Comparison of ENCODE assay signal across 8 cellular contexts in genomic region chr2:113656031-113656624, GRCh38. TPM values are rescaled to one million over a fixed set of nuclear protein-coding genes. Genes with fewer than 3 reads are reported as not detected.
DNase-seq lines count a peak whose midpoint lies in the region; ATAC-seq and TF ChIP-seq lines count a peak whose summit lies in the region.
"Not testable (repeated sequence)": the region's sequence is repeated elsewhere in the genome, so short reads cannot be mapped to it uniquely, and the experiment has no call there.

No MANE protein-coding gene starts in this region.

- not testable (repeated sequence) for H3K9me3 Mint-ChIP-seq in activated B cell treated with CpG ODN at 0.5 μM for 24 hours; activated naive CD4-positive, alpha-beta T cell treated with anti-CD3 and anti-CD28 coated beads, Interleukin-2, amount 50 U/mL, for 24 hours; naive thymus-derived CD8-positive, alpha-beta T cell

- H3K4me3 Mint-ChIP-seq in activated B cell treated with CpG ODN at 0.5 μM for 24 hours, result peak overlapping the region; percentile 76
- H3K4me3 Mint-ChIP-seq in activated naive CD4-positive, alpha-beta T cell treated with anti-CD3 and anti-CD28 coated beads, Interleukin-2, amount 50 U/mL, for 24 hours, result peak overlapping the region; percentile 59
- peak overlapping the region in 7 of 10 donors; percentile 7 to 80 (median 58) for H3K4me3 Mint-ChIP-seq in naive thymus-derived CD8-positive, alpha-beta T cell

- BruUV-seq in A673 (replicated peaks; lab: Mats Ljungman, UMichigan); PC-9 (replicated peaks; lab: Mats Ljungman, UMichigan): not testable (repeated sequence)

- not testable (repeated sequence) for H3K9me2 ChIP-seq in PC-9 (ENCODE audit: insufficient read depth)

- not testable (repeated sequence) for H3K36me3 Mint-ChIP-seq in activated B cell treated with CpG ODN at 0.5 μM for 24 hours (ENCODE audit: low read depth); activated naive CD4-positive, alpha-beta T cell treated with anti-CD3 and anti-CD28 coated beads, Interleukin-2, amount 50 U/mL, for 24 hours; naive thymus-derived CD8-positive, alpha-beta T cell

- peak overlapping the region; percentile 84 for H2AFZ ChIP-seq in PC-9

- H3K79me2 ChIP-seq in PC-9 (ENCODE audit: low read depth), result not testable (repeated sequence)

- H3K4me3 ChIP-seq in A673 (ENCODE audit: low read depth, low read length, poor library complexity, severe bottlenecking) (peak overlapping the region; percentile 35), PC-9 (peak overlapping the region; percentile 66), fibroblast of villous mesenchyme (ENCODE audit: low read depth, low read length) (peak overlapping the region; percentile 37)

- DNase-seq in A673 (ENCODE audit: low spot score), result peak; percentile 60
- peak; percentile 22 for DNase-seq in HT-29 (ENCODE audit: low spot score)
- peak; percentile 33 to 41 for DNase-seq in PC-9
- not testable (repeated sequence) for DNase-seq in activated B cell treated with CpG ODN at 0.5 μM for 24 hours; fibroblast of villous mesenchyme (ENCODE audit: low read depth)
- peak in 2 of 10 donors; percentile 4 to 10 for DNase-seq in naive thymus-derived CD8-positive, alpha-beta T cell

- POLR2A ChIA-PET in A673 (lab: Charles Lee; ENCODE audit: low non-redundant PET); naive thymus-derived CD8-positive, alpha-beta T cell (lab: Charles Lee): not testable (repeated sequence)
- POLR2A ChIA-PET in PC-9 (lab: Charles Lee; ENCODE audit: unreplicated experiment) (interaction anchor here (0.6 kb wide), 1 partner anchor 175 kb away, joined by 5 read pairs; no protein-coding TSS in a partner anchor), activated B cell treated with CpG ODN at 0.5 μM for 24 hours (lab: Charles Lee) (interaction anchor here (1.1 kb wide), 1 partner anchor 38 kb away, joined by 5 read pairs; no protein-coding TSS in a partner anchor)

- intact Hi-C loops in A673 (cut with micrococcal nuclease; ENCODE audit: unreplicated experiment); PC-9 (cut with micrococcal nuclease; ENCODE audit: unreplicated experiment): not testable (repeated sequence)
- intact Hi-C loops in activated B cell treated with CpG ODN at 0.5 μM for 24 hours (cut with micrococcal nuclease), result loop anchor here (1.0 kb wide), 1 partner anchor 36 kb away; no protein-coding TSS in a partner anchor

- peak; percentile 99 for ATAC-seq in GM18867 (IDR thresholded peaks at IDR 0.05; ENCODE audit: unreplicated experiment)
- peak; percentile 88 for ATAC-seq in activated B cell treated with CpG ODN at 0.5 μM for 24 hours (ENCODE audit: low read depth)
- not testable (repeated sequence) for ATAC-seq in naive thymus-derived CD8-positive, alpha-beta T cell

- H3K9me3 ChIP-seq in A673 (ENCODE audit: low read depth, low read length, poor library complexity, severe bottlenecking); PC-9 (ENCODE audit: insufficient read depth, low read depth): not testable (repeated sequence)

- H3K27ac Mint-ChIP-seq in activated B cell treated with CpG ODN at 0.5 μM for 24 hours, result peak overlapping the region; percentile 69
- not testable (repeated sequence) for H3K27ac Mint-ChIP-seq in activated naive CD4-positive, alpha-beta T cell treated with anti-CD3 and anti-CD28 coated beads, Interleukin-2, amount 50 U/mL, for 24 hours
- H3K27ac Mint-ChIP-seq in naive thymus-derived CD8-positive, alpha-beta T cell, result peak overlapping the region in 1 of 10 donors; percentile 79

- H3K4me1 Mint-ChIP-seq in activated B cell treated with CpG ODN at 0.5 μM for 24 hours; activated naive CD4-positive, alpha-beta T cell treated with anti-CD3 and anti-CD28 coated beads, Interleukin-2, amount 50 U/mL, for 24 hours; naive thymus-derived CD8-positive, alpha-beta T cell: not testable (repeated sequence)

- H3K4me1 ChIP-seq in A673 (ENCODE audit: insufficient read depth, low read length, poor library complexity, severe bottlenecking); PC-9 (replicated peaks; ENCODE audit: insufficient read depth): not testable (repeated sequence)

- CTCF ChIA-PET in A673 (lab: Charles Lee); PC-9 (lab: Charles Lee); activated B cell treated with CpG ODN at 0.5 μM for 24 hours (lab: Charles Lee): not testable (repeated sequence)

- H4K20me1 ChIP-seq in PC-9 (ENCODE audit: insufficient read depth), result not testable (repeated sequence)

- H3K27me3 ChIP-seq in A673 (replicated peaks; ENCODE audit: insufficient read depth, low read depth, low read length, poor library complexity); PC-9 (ENCODE audit: insufficient read depth, low read depth): not testable (repeated sequence)

- H3F3A ChIP-seq in PC-9 (ENCODE audit: insufficient read depth, low read depth), result not testable (repeated sequence)

- peak overlapping the region; percentile 79 for H3K4me2 ChIP-seq in PC-9

- H3K27me3 Mint-ChIP-seq in activated B cell treated with CpG ODN at 0.5 μM for 24 hours; activated naive CD4-positive, alpha-beta T cell treated with anti-CD3 and anti-CD28 coated beads, Interleukin-2, amount 50 U/mL, for 24 hours; naive thymus-derived CD8-positive, alpha-beta T cell: not testable (repeated sequence)

- not testable (repeated sequence) for TF ChIP-seq CTCF in A673 (conservative IDR thresholded peaks at IDR 0.05; ENCODE audit: low read depth, low read length); PC-9 (conservative IDR thresholded peaks at IDR 0.05); activated B cell treated with CpG ODN at 0.5 μM for 24 hours (IDR thresholded peaks at IDR 0.05); fibroblast of villous mesenchyme (IDR thresholded peaks at IDR 0.05; ENCODE audit: insufficient read depth, low read depth, low read length)

- H3K27ac ChIP-seq in A673 (ENCODE audit: low read depth, low read length, poor library complexity, severe bottlenecking); PC-9: not testable (repeated sequence)

- not testable (repeated sequence) for H3K36me3 ChIP-seq in A673 (ENCODE audit: insufficient read depth, low read length, poor library complexity, severe bottlenecking); PC-9 (ENCODE audit: low read depth)

RNA-seq across cellular contexts. Expression of gene RABL2A, which starts 29.1 kb away (rescaled TPM):
- 17.8 and 21.2 TPM in 2 replicates for total RNA-seq in A673 (2021)
- 4.3 and 10.7 TPM in 2 replicates for total RNA-seq in HT-29 (2014; rRNA removed; shearing (Covaris generic))
- total RNA-seq in PC-9 (2021), result 19.3 and 27.7 TPM in 2 replicates
- 39.8 and 47.1 TPM in 2 replicates for total RNA-seq in activated B cell treated with CpG ODN at 0.5 μM for 24 hours
- total RNA-seq in fibroblast of villous mesenchyme, result 7.8 and 8.1 TPM in 2 replicates
- 10 to 100 TPM; 52.2 to 53.4 TPM for total RNA-seq in naive thymus-derived CD8-positive, alpha-beta T cell
- 10 to 100 TPM; 11.0 to 15.8 (median 12.0) TPM for polyA plus RNA-seq in naive thymus-derived CD8-positive, alpha-beta T cell
